In genomic region chr3:13144163-13145023, GRCh38 we compare ENCODE assay signal across 20 cellular contexts.
DNase-seq lines count a peak whose midpoint lies in the region; FAIRE-seq and TF ChIP-seq lines count a peak whose summit lies in the region.
"Had no signal": no experiment of that assay in that cellular context is flagged by ENCODE, and none has a peak within 500 bp of the region (broad histone marks: within the 10 kb centered on the region; RNA-seq: fewer than 3 reads in every experiment).

No MANE protein-coding gene starts in this region.

- 0 out of 2 replicates have a peak overlapping the region, but pooled peaks have one; percentile 37 for H4K8ac ChIP-seq in H1 (ENCODE audit: extremely low read depth, insufficient read depth, low read length)

- FAIRE-seq in H1 (lab: Jason Lieb, UNC), result no peak
- no peak for FAIRE-seq in RCC 7860 (lab: Jason Lieb, UNC)
- FAIRE-seq: bronchial epithelial cell, GM12892 had no signal

- 91% methylated on average over 24 of the region's 25 CpGs; no CpG with 5 or more reads in 1 of the 2 experiments for WGBS in H1 (ENCODE audit: extremely low coverage in 1 of 2, insufficient coverage in 1 of 2, insufficient read length in 1 of 2, insufficient replicate concordance in 2 of 2, low coverage in 1 of 2, low lambda C conversion rate in 2 of 2, missing lambda C conversion rate in 1 of 2), 2 experiments

- no peak overlapping the region for H3K23ac ChIP-seq in H1 (ENCODE audit: insufficient read length)

- no peaks in the 10 kb centered on the region for H3K23me2 ChIP-seq in H1 (ENCODE audit: low read depth, low read length)

- H3K36me3 ChIP-seq in H1 (ENCODE audit: control insufficient read depth in 2 of 4, insufficient read depth in 4 of 4, low read length in 3 of 4), result no peaks in the 10 kb centered on the region
- H3K36me3 ChIP-seq in Karpas-422 (ENCODE audit: insufficient read depth, low read length), result no peaks in the 10 kb centered on the region

- H2BK120ac ChIP-seq in H1 (replicated peaks; ENCODE audit: low read depth, low read length), result no peak overlapping the region

- no peak overlapping the region for H3K56ac ChIP-seq in H1 (replicated peaks; ENCODE audit: insufficient read length, low read depth, low read length)

- no peak overlapping the region for H2BK20ac ChIP-seq in H1 (ENCODE audit: low read length)

- 0 out of 2 replicates have a peak overlapping the region, but pooled peaks have one; percentile 46 for H2BK15ac ChIP-seq in H1 (ENCODE audit: low read length)

- H4K91ac ChIP-seq in H1 (replicated peaks; ENCODE audit: insufficient read length, low read length), result no peak overlapping the region

- H2AK5ac ChIP-seq in H1 (ENCODE audit: low read depth, low read length), result no peak overlapping the region

- H3K4me1 ChIP-seq in H1 (replicated peaks in 1 of 4; ENCODE audit: control insufficient read depth in 3 of 4, insufficient read depth in 4 of 4, low read length in 3 of 4), result peaks cover 0 to 3% (median 1%) of the 10 kb centered on the region in 4 experiments; a peak in 1 of 7 replicates
- H3K4me1 ChIP-seq in Karpas-422 (ENCODE audit: low read length), result no peaks in the 10 kb centered on the region

- CTCF ChIA-PET in H1 (lab: Charles Lee; ENCODE audit: partially characterized antibody), result interaction anchor here (0.7 to 4.5 kb wide), 15 partner anchors 10 to 165 kb away, joined by 3 to 24 read pairs (median 6); no protein-coding TSS in a partner anchor

- H3K27me3 ChIP-seq in H1 (replicated peaks in 1 of 4; ENCODE audit: control insufficient read depth in 3 of 4, extremely low read depth in 1 of 4, insufficient read depth in 3 of 4, low read length in 3 of 4), result no peaks in the 10 kb centered on the region
- H3K27me3 ChIP-seq in Karpas-422 (ENCODE audit: low read length), result no peaks in the 10 kb centered on the region

- H2AFZ ChIP-seq in H1 (ENCODE audit: low read length) (no peak overlapping the region), Karpas-422 (ENCODE audit: low read length) (no peak overlapping the region)

- no peak overlapping the region for H2BK12ac ChIP-seq in H1 (ENCODE audit: low read depth, low read length)

- H3K18ac ChIP-seq in H1 (ENCODE audit: extremely low read depth, low read length), result no peak overlapping the region

- H3K4ac ChIP-seq in H1 (replicated peaks; ENCODE audit: insufficient read length, low read depth, low read length), result no peak overlapping the region

- no peak for TF ChIP-seq RAD21 in H1 (IDR thresholded peaks at IDR 0.05 in 1 of 2, conservative IDR thresholded peaks at IDR 0.05 in 1 of 2; ENCODE audit: low read depth in 2 of 2, low read length in 2 of 2)

- no peak overlapping the region for H3K14ac ChIP-seq in H1 (ENCODE audit: insufficient read length)

- no peak overlapping the region for H4K5ac ChIP-seq in H1 (ENCODE audit: insufficient read length, low read depth, low read length)

- no peak for TF ChIP-seq CTCF in H1 (IDR thresholded peaks at IDR 0.05; ENCODE audit: control extremely low read depth in 1 of 3, insufficient read depth in 1 of 3, low read depth in 1 of 3, low read length in 3 of 3)

- no peaks in the 10 kb centered on the region for H3K79me1 ChIP-seq in H1 (ENCODE audit: low read depth, low read length)

- H3K9ac ChIP-seq in H1 (replicated peaks in 1 of 4; ENCODE audit: extremely low read depth in 1 of 4, low read depth in 3 of 4, low read length in 3 of 4) (no peak overlapping the region), Karpas-422 (ENCODE audit: low read length) (no peak overlapping the region)

- H3K4me2 ChIP-seq in H1 (ENCODE audit: insufficient read depth in 1 of 2, low read depth in 2 of 2, low read length in 2 of 2), result no peak overlapping the region
- no peak overlapping the region for H3K4me2 ChIP-seq in Karpas-422 (ENCODE audit: low read depth, low read length, poor library complexity, severe bottlenecking)

- H3K79me2 ChIP-seq in H1 (ENCODE audit: control insufficient read depth in 1 of 2, insufficient read depth in 2 of 2, low read length in 2 of 2), result no peaks in the 10 kb centered on the region
- no peaks in the 10 kb centered on the region for H3K79me2 ChIP-seq in Karpas-422 (ENCODE audit: low read length)

- H3K27ac ChIP-seq in H1 (ENCODE audit: low read depth, low read length) (no peak overlapping the region), Karpas-422 (ENCODE audit: low read length) (no peak overlapping the region)
- H3K27ac ChIP-seq: RWPE1 had no signal

- POLR2A ChIA-PET in H1 (lab: Charles Lee; ENCODE audit: partially characterized antibody), result interaction anchor here (0.7 kb wide), 1 partner anchor 63 kb away, joined by 3 read pairs; no protein-coding TSS in a partner anchor

- TF ChIP-seq POLR2A in H1 (IDR thresholded peaks at IDR 0.05; ENCODE audit: control extremely low read depth in 1 of 2, low read depth in 2 of 2, low read length in 2 of 2), result no peak

- H3K4me3 ChIP-seq in H1 (ENCODE audit: extremely low read depth in 1 of 4, insufficient read depth in 2 of 4, low read depth in 3 of 4, low read length in 4 of 4), result no peak overlapping the region
- H3K4me3 ChIP-seq in Karpas-422 (ENCODE audit: low read length), result no peak overlapping the region

- DNase-seq in RPMI7951 (ENCODE audit: low read depth) (peak; percentile 6), H1 (ENCODE audit: low read depth in 1 of 2, low spot score in 2 of 2) (no peak), myocyte (ENCODE audit: low read depth) (peak; percentile 18), superior temporal gyrus (ENCODE audit: extremely low spot score) (peak; percentile 65), RCC 7860 (ENCODE audit: low spot score) (no peak), Karpas-422 (no peak), NCI-H526 treated with DMSO at 0.1 percent for 48 hours (lab: John Stamatoyannopoulos, UW) (no peak)
- DNase-seq: activated B cell treated with CpG ODN at 0.5 μM for 24 hours; activated CD4-positive, alpha-beta T cell treated with anti-CD3 and anti-CD28 coated beads, Interleukin-2, amount 50 U/mL, for 48 hours; activated gamma-delta T cell treated with Interleukin-2 at 50 U/mL for 16 hours; amniotic stem cell; DMS79 treated with DMSO at 0.1 percent for 48 hours; hippocampal formation; mammary epithelial cell; NCI-H1436; NCI-H2107; NCI-H524 treated with DMSO at 0.1 percent for 48 hours had no signal

- no peak overlapping the region for H2BK5ac ChIP-seq in H1 (ENCODE audit: low read depth, low read length)

- H3K9me3 ChIP-seq in H1 (ENCODE audit: insufficient read depth in 2 of 2, low read depth in 1 of 2, low read length in 1 of 2) (no peaks in the 10 kb centered on the region), Karpas-422 (ENCODE audit: low read length) (no peaks in the 10 kb centered on the region)

- H4K20me1 ChIP-seq in H1 (replicated peaks in 1 of 2; ENCODE audit: control insufficient read depth in 1 of 2, insufficient read depth in 2 of 2, low read length in 2 of 2), result peaks cover 0 to 4% of the 10 kb centered on the region in 2 experiments
- peaks cover 62% of the 10 kb centered on the region for H4K20me1 ChIP-seq in Karpas-422 (ENCODE audit: insufficient read depth, low read depth, low read length)

- H3K9me2 ChIP-seq in Karpas-422 (replicated peaks; ENCODE audit: insufficient read depth, low read length), result no peaks in the 10 kb centered on the region

- no peak for TF ChIP-seq EP300 in H1 (IDR thresholded peaks at IDR 0.05; ENCODE audit: borderline replicate concordance in 1 of 2, low read depth in 2 of 2, low read length in 2 of 2)

TF ChIP-seq in H1, 55 proteins besides CTCF, POLR2A, EP300 and RAD21 (continues in another document):
- no peak for TF ChIP-seq RNF2 (IDR thresholded peaks at IDR 0.05; ENCODE audit: borderline replicate concordance, low read depth, low read length, missing control alignments, poor library complexity, severe bottlenecking)
- TF ChIP-seq ZNF274 (IDR thresholded peaks at IDR 0.05; ENCODE audit: borderline replicate concordance, extremely low read depth, low read length), result no peak

Comparison
In these comparisons a context has a peak if more than half of its experiments do, and no peak if none do; other contexts are left out.
1. DNase-seq: peak in RPMI7951 (single experiment), myocyte (single experiment) and superior temporal gyrus (single experiment); none in H1 (0 of 2), RCC 7860 (single experiment), Karpas-422 (single experiment) and NCI-H526 treated with DMSO at 0.1 percent for 48 hours (single experiment).